1 cellular context compared by ENCODE assay signal in the genomic region with DNA sequence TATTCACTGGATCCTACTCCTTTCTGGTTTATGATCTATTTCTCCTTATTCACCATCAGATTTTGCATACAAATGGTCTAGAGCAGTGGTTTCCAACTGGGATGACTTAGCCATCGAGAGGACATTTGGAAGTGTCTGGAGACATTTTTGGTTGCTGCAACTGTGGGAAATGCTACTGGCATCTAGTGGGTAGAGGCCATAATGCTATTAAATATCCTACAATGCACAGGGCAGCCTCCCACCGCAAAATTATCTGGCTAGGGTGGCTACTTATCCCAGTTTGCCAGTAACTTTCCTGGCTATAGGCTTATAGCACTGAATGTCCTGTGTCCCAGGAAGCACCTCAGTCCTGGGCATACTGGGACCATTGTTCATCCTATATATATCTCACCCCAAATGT.
TF ChIP-seq lines count a peak whose summit lies in the region.

No MANE protein-coding gene starts in this region.

TF ChIP-seq in GM23338, 12 proteins besides CTCF, POLR2A, EP300 and RAD21:
- TF ChIP-seq, protein P1, sequence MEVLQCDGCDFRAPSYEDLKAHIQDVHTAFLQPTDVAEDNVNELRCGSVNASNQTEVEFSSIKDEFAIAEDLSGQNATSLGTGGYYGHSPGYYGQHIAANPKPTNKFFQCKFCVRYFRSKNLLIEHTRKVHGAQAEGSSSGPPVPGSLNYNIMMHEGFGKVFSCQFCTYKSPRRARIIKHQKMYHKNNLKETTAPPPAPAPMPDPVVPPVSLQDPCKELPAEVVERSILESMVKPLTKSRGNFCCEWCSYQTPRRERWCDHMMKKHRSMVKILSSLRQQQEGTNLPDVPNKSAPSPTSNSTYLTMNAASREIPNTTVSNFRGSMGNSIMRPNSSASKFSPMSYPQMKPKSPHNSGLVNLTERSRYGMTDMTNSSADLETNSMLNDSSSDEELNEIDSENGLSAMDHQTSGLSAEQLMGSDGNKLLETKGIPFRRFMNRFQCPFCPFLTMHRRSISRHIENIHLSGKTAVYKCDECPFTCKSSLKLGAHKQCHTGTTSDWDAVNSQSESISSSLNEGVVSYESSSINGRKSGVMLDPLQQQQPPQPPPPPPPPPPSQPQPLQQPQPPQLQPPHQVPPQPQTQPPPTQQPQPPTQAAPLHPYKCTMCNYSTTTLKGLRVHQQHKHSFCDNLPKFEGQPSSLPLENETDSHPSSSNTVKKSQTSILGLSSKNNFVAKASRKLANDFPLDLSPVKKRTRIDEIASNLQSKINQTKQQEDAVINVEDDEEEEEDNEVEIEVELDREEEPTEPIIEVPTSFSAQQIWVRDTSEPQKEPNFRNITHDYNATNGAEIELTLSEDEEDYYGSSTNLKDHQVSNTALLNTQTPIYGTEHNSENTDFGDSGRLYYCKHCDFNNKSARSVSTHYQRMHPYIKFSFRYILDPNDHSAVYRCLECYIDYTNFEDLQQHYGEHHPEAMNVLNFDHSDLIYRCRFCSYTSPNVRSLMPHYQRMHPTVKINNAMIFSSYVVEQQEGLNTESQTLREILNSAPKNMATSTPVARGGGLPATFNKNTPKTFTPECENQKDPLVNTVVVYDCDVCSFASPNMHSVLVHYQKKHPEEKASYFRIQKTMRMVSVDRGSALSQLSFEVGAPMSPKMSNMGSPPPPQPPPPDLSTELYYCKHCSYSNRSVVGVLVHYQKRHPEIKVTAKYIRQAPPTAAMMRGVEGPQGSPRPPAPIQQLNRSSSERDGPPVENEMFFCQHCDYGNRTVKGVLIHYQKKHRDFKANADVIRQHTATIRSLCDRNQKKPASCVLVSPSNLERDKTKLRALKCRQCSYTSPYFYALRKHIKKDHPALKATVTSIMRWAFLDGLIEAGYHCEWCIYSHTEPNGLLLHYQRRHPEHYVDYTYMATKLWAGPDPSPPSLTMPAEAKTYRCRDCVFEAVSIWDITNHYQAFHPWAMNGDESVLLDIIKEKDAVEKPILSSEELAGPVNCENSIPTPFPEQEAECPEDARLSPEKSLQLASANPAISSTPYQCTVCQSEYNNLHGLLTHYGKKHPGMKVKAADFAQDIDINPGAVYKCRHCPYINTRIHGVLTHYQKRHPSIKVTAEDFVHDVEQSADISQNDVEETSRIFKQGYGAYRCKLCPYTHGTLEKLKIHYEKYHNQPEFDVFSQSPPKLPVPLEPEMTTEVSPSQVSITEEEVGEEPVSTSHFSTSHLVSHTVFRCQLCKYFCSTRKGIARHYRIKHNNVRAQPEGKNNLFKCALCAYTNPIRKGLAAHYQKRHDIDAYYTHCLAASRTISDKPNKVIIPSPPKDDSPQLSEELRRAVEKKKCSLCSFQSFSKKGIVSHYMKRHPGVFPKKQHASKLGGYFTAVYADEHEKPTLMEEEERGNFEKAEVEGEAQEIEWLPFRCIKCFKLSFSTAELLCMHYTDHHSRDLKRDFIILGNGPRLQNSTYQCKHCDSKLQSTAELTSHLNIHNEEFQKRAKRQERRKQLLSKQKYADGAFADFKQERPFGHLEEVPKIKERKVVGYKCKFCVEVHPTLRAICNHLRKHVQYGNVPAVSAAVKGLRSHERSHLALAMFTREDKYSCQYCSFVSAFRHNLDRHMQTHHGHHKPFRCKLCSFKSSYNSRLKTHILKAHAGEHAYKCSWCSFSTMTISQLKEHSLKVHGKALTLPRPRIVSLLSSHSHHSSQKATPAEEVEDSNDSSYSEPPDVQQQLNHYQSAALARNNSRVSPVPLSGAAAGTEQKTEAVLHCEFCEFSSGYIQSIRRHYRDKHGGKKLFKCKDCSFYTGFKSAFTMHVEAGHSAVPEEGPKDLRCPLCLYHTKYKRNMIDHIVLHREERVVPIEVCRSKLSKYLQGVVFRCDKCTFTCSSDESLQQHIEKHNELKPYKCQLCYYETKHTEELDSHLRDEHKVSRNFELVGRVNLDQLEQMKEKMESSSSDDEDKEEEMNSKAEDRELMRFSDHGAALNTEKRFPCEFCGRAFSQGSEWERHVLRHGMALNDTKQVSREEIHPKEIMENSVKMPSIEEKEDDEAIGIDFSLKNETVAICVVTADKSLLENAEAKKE (CRISPR knock-in tag; IDR thresholded peaks at IDR 0.05), result no peak
- TF ChIP-seq POLR2AphosphoS5 (IDR thresholded peaks at IDR 0.05; ENCODE audit: low read depth) (no peak), STAT1 (IDR thresholded peaks at IDR 0.05; ENCODE audit: unreplicated experiment) (no peak), EZH2 (IDR thresholded peaks at IDR 0.05; ENCODE audit: low read depth, unreplicated experiment) (no peak)
